In genomic region chr1:235011064-235011598, GRCh38 we compare ENCODE assay signal across 9 cellular contexts.
DNase-seq lines count a peak whose midpoint lies in the region; ATAC-seq and TF ChIP-seq lines count a peak whose summit lies in the region.
"Had no signal": no experiment of that assay in that cellular context is flagged by ENCODE, and none has a peak within 500 bp of the region (broad histone marks: within the 10 kb centered on the region; RNA-seq: fewer than 3 reads in every experiment).

No MANE protein-coding gene starts in this region.

- DNase-seq in GM23248 (no peak), epithelial cell of prostate (ENCODE audit: low read depth, low spot score) (no peak), endothelial cell (ENCODE audit: low spot score) (no peak)
- DNase-seq in activated CD4-positive, alpha-beta T cell treated with anti-CD3 and anti-CD28 coated beads, Interleukin-2, amount 50 U/mL, for 24 hours (ENCODE audit: low read depth in 1 of 2, low spot score in 1 of 2) = peak; percentile 40 to 66
- peak; percentile 37 to 44 for DNase-seq in stimulated activated CD8-positive, alpha-beta memory T cell treated with anti-CD3 and anti-CD28 coated beads, Interleukin-15, amount 100 ng/mL, for 4 hours (ENCODE audit: low read depth in 2 of 2)

- H3K4me3 Mint-ChIP-seq in endothelial cell (ENCODE audit: unreplicated experiment) = no peak overlapping the region

- H3K4me1 ChIP-seq in GM23248 (ENCODE audit: insufficient read depth) = peaks cover 17% of the 10 kb centered on the region

- no peaks in the 10 kb centered on the region for H3K36me3 Mint-ChIP-seq in endothelial cell (ENCODE audit: low read depth, unreplicated experiment)

- no peak overlapping the region for H2AFZ ChIP-seq in GM23248

- WGBS in GM23248 (ENCODE audit: low coverage in 1 of 2, low lambda C conversion rate in 2 of 2, missing lambda C conversion rate in 2 of 2), 2 experiments = 80 to 81% methylated on average over 6 to 7 of the region's 7 CpGs

- no peaks in the 10 kb centered on the region for H3K27me3 Mint-ChIP-seq in endothelial cell (ENCODE audit: unreplicated experiment)

- in situ Hi-C loops in GM23248 (cut with MboI) = no loop called here

- peaks cover 12% of the 10 kb centered on the region; the same call in 1 of the 2 replicates for H3F3A ChIP-seq in GM23248 (ENCODE audit: insufficient read depth)

- H3K9me3 ChIP-seq in GM23248 (ENCODE audit: low read depth) = no peaks in the 10 kb centered on the region
- H3K9me3 ChIP-seq: sigmoid colon had no signal

- no peaks in the 10 kb centered on the region for H3K27me3 ChIP-seq in GM23248 (replicated peaks; ENCODE audit: insufficient read depth)
- H3K27me3 ChIP-seq: sigmoid colon had no signal

- H3K4me3 ChIP-seq in GM23248 = no peak overlapping the region
- H3K4me3 ChIP-seq: sigmoid colon had no signal

- no peaks in the 10 kb centered on the region for H4K20me1 ChIP-seq in GM23248 (ENCODE audit: insufficient read depth)

- ATAC-seq in GM21528 (IDR thresholded peaks at IDR 0.05; ENCODE audit: low FRiP score, unreplicated experiment) (no peak), HG03442 (IDR thresholded peaks at IDR 0.05; ENCODE audit: unreplicated experiment) (no peak), HG03521 (IDR thresholded peaks at IDR 0.05; ENCODE audit: unreplicated experiment) (no peak)

- TF ChIP-seq CTCF in endothelial cell (IDR thresholded peaks at IDR 0.05; ENCODE audit: unreplicated experiment) = no peak

- H3K4me2 ChIP-seq in GM23248 (ENCODE audit: unreplicated experiment) = no peak overlapping the region

- H3K9me2 ChIP-seq in GM23248 (ENCODE audit: insufficient read depth) = no peaks in the 10 kb centered on the region

- peaks cover 5% of the 10 kb centered on the region for H3K4me1 Mint-ChIP-seq in endothelial cell (ENCODE audit: unreplicated experiment)

- H3K9me3 Mint-ChIP-seq in endothelial cell (ENCODE audit: unreplicated experiment) = no peaks in the 10 kb centered on the region

- no peaks in the 10 kb centered on the region for H3K79me2 ChIP-seq in GM23248 (ENCODE audit: insufficient read depth)

- H3K27ac Mint-ChIP-seq in endothelial cell (ENCODE audit: unreplicated experiment) = no peak overlapping the region

- H3K27ac ChIP-seq in GM23248 (peak overlapping the region; percentile 91), epithelial cell of prostate (peak overlapping the region; percentile 90)

- no peaks in the 10 kb centered on the region for H3K36me3 ChIP-seq in GM23248 (ENCODE audit: low read depth)
- H3K36me3 ChIP-seq: sigmoid colon had no signal

- peak overlapping the region; percentile 64 for H3K9ac ChIP-seq in GM23248

Comparison
In these comparisons a context has a peak if more than half of its experiments do, and no peak if none do; other contexts are left out.
1. DNase-seq: peak in activated CD4-positive, alpha-beta T cell treated with anti-CD3 and anti-CD28 coated beads, Interleukin-2, amount 50 U/mL, for 24 hours (2 of 2) and stimulated activated CD8-positive, alpha-beta memory T cell treated with anti-CD3 and anti-CD28 coated beads, Interleukin-15, amount 100 ng/mL, for 4 hours (2 of 2); none in GM23248 (single experiment), epithelial cell of prostate (single experiment) and endothelial cell (single experiment).